Comparison of ENCODE assay signal across 1 cellular context in genomic region chr21:42781150-42781980, GRCh38.
A peak's percentile ranks its signal among the peaks of the same experiment; 100 is the strongest.
TF ChIP-seq lines count a peak whose summit lies in the region.

No MANE protein-coding gene starts in this region.

TF ChIP-seq in HEK293, 187 proteins besides CTCF, POLR2A, EP300 and RAD21 (continued from another document):
- no peak for TF ChIP-seq ZNF169 (tag by site-specific recombination; IDR thresholded peaks at IDR 0.05)
- TF ChIP-seq GLIS1 (tag by site-specific recombination; IDR thresholded peaks at IDR 0.05) = peak; percentile 38; the same call in 1 of the 2 replicates
- TF ChIP-seq GLI2 (tag by site-specific recombination; IDR thresholded peaks at IDR 0.05; ENCODE audit: borderline replicate concordance, low read depth) = no peak
- no peak for TF ChIP-seq ZXDB (tag by site-specific recombination; IDR thresholded peaks at IDR 0.05)
- no peak for TF ChIP-seq MYNN (tag by site-specific recombination; IDR thresholded peaks at IDR 0.05; ENCODE audit: borderline replicate concordance)
- TF ChIP-seq REPIN1 (tag by site-specific recombination; IDR thresholded peaks at IDR 0.05; ENCODE audit: low read depth) = no peak
- TF ChIP-seq, protein P1, sequence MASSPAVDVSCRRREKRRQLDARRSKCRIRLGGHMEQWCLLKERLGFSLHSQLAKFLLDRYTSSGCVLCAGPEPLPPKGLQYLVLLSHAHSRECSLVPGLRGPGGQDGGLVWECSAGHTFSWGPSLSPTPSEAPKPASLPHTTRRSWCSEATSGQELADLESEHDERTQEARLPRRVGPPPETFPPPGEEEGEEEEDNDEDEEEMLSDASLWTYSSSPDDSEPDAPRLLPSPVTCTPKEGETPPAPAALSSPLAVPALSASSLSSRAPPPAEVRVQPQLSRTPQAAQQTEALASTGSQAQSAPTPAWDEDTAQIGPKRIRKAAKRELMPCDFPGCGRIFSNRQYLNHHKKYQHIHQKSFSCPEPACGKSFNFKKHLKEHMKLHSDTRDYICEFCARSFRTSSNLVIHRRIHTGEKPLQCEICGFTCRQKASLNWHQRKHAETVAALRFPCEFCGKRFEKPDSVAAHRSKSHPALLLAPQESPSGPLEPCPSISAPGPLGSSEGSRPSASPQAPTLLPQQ (tag by site-specific recombination; IDR thresholded peaks at IDR 0.05) = no peak
- peak; percentile 17; the same call in 1 of the 2 replicates for TF ChIP-seq ZNF423 (tag by site-specific recombination; IDR thresholded peaks at IDR 0.05)
- TF ChIP-seq, protein P2, sequence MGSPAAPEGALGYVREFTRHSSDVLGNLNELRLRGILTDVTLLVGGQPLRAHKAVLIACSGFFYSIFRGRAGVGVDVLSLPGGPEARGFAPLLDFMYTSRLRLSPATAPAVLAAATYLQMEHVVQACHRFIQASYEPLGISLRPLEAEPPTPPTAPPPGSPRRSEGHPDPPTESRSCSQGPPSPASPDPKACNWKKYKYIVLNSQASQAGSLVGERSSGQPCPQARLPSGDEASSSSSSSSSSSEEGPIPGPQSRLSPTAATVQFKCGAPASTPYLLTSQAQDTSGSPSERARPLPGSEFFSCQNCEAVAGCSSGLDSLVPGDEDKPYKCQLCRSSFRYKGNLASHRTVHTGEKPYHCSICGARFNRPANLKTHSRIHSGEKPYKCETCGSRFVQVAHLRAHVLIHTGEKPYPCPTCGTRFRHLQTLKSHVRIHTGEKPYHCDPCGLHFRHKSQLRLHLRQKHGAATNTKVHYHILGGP (tag by site-specific recombination; IDR thresholded peaks at IDR 0.05) = peak; percentile 69; the same call in 1 of the 2 replicates
- TF ChIP-seq EGR2 (tag by site-specific recombination; IDR thresholded peaks at IDR 0.05; ENCODE audit: low read depth) = peak; percentile 78
- TF ChIP-seq, protein P3, sequence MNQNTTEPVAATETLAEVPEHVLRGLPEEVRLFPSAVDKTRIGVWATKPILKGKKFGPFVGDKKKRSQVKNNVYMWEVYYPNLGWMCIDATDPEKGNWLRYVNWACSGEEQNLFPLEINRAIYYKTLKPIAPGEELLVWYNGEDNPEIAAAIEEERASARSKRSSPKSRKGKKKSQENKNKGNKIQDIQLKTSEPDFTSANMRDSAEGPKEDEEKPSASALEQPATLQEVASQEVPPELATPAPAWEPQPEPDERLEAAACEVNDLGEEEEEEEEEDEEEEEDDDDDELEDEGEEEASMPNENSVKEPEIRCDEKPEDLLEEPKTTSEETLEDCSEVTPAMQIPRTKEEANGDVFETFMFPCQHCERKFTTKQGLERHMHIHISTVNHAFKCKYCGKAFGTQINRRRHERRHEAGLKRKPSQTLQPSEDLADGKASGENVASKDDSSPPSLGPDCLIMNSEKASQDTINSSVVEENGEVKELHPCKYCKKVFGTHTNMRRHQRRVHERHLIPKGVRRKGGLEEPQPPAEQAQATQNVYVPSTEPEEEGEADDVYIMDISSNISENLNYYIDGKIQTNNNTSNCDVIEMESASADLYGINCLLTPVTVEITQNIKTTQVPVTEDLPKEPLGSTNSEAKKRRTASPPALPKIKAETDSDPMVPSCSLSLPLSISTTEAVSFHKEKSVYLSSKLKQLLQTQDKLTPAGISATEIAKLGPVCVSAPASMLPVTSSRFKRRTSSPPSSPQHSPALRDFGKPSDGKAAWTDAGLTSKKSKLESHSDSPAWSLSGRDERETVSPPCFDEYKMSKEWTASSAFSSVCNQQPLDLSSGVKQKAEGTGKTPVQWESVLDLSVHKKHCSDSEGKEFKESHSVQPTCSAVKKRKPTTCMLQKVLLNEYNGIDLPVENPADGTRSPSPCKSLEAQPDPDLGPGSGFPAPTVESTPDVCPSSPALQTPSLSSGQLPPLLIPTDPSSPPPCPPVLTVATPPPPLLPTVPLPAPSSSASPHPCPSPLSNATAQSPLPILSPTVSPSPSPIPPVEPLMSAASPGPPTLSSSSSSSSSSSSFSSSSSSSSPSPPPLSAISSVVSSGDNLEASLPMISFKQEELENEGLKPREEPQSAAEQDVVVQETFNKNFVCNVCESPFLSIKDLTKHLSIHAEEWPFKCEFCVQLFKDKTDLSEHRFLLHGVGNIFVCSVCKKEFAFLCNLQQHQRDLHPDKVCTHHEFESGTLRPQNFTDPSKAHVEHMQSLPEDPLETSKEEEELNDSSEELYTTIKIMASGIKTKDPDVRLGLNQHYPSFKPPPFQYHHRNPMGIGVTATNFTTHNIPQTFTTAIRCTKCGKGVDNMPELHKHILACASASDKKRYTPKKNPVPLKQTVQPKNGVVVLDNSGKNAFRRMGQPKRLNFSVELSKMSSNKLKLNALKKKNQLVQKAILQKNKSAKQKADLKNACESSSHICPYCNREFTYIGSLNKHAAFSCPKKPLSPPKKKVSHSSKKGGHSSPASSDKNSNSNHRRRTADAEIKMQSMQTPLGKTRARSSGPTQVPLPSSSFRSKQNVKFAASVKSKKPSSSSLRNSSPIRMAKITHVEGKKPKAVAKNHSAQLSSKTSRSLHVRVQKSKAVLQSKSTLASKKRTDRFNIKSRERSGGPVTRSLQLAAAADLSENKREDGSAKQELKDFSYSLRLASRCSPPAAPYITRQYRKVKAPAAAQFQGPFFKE (tag by site-specific recombination; IDR thresholded peaks at IDR 0.05; ENCODE audit: borderline replicate concordance) = no peak
- 0 out of 2 replicates have a peak, but pooled peaks have one; percentile 37 for TF ChIP-seq KLF8 (tag by site-specific recombination; IDR thresholded peaks at IDR 0.05)
- TF ChIP-seq PATZ1 (tag by site-specific recombination; IDR thresholded peaks at IDR 0.05) = peak; percentile 57; the same call in 1 of the 2 replicates
- no peak for TF ChIP-seq ZNF146 (tag by site-specific recombination; IDR thresholded peaks at IDR 0.05)
- TF ChIP-seq IKZF3 (tag by site-specific recombination; IDR thresholded peaks at IDR 0.05) = peak; percentile 8; the same call in 1 of the 2 replicates
- TF ChIP-seq ZNF555 (tag by site-specific recombination; conservative IDR thresholded peaks at IDR 0.05) = no peak
- peak; percentile 74 for TF ChIP-seq OSR2 (tag by site-specific recombination; IDR thresholded peaks at IDR 0.05)
- TF ChIP-seq, protein P4, sequence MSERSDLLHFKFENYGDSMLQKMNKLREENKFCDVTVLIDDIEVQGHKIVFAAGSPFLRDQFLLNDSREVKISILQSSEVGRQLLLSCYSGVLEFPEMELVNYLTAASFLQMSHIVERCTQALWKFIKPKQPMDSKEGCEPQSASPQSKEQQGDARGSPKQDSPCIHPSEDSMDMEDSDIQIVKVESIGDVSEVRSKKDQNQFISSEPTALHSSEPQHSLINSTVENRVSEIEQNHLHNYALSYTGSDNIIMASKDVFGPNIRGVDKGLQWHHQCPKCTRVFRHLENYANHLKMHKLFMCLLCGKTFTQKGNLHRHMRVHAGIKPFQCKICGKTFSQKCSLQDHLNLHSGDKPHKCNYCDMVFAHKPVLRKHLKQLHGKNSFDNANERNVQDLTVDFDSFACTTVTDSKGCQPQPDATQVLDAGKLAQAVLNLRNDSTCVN (tag by site-specific recombination; optimal IDR thresholded peaks at IDR 0.05) = peak; percentile 39
- no peak for TF ChIP-seq ZNF157 (tag by site-specific recombination; IDR thresholded peaks at IDR 0.05)
- no peak for TF ChIP-seq ZNF132 (tag by site-specific recombination; IDR thresholded peaks at IDR 0.05; ENCODE audit: borderline replicate concordance)
- TF ChIP-seq SCRT1 (tag by site-specific recombination; IDR thresholded peaks at IDR 0.05; ENCODE audit: borderline replicate concordance) = no peak
TF ChIP-seq in HEK293: peak in this region for 20.
